ENCODE assay signal across 8 cellular contexts in the genomic region with DNA sequence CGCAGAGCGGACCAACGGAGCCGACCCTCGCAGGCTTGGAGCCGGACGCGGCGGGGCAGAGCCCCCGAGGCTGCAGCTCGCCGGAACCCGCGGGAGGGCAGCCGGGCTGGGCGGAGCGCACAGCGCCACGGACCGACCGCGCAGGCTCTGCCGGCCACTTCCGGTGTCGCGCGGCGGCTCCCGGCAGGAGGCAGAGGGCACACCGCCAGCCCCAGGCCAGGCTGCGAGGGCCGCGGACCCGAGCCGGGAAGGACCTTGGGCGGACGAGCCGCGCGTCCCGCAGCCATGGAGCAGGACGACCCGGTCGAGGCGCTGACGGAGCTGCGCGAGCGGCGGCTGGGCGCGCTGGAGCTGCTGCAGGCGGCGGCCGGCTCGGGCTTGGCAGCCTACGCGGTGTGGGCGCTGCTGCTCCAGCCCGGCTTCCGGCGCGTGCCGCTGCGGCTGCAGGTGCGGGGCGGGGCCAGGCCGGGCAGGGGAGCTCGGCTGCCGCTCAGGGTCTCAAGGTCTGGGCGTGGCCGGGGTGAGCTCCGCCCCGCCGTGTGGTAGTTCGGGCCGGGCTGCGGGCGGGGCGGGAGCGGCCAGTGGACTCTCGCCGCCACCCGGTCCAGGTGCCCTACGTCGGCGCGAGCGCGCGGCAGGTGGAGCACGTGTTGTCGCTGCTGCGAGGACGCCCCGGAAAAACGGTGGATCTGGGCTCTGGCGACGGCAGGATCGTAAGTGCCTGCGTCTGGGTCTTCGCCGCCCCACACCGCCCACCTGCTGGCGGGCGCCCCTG. TPM values are rescaled to one million over a fixed set of nuclear protein-coding genes. Genes with fewer than 3 reads are reported as not detected.
A peak's percentile ranks its signal among the peaks of the same experiment; 100 is the strongest.
DNase-seq lines count a peak whose midpoint lies in the region; ATAC-seq and TF ChIP-seq lines count a peak whose summit lies in the region.

A gene with protein sequence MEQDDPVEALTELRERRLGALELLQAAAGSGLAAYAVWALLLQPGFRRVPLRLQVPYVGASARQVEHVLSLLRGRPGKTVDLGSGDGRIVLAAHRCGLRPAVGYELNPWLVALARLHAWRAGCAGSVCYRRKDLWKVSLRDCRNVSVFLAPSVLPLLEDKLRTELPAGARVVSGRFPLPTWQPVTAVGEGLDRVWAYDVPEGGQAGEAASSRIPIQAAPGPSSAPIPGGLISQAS (plus strand): TSS at position 157 of the 775 bp plus-strand sequence. CDS start 129 bp downstream, at position 286.

- H3K36me3 ChIP-seq in lung (ENCODE audit: control insufficient read depth in 2 of 2, insufficient read depth in 2 of 2, low read length in 2 of 2): no peaks in the 10 kb centered on the region

- peak within 1 kb of the TSS; percentile 85 for H3K4me3 ChIP-seq in lung

- 5 to 8% methylated on average over 65 to 106 of the region's 106 CpGs for WGBS in lung, 2 donors

- H3K4me1 ChIP-seq in lung (ENCODE audit: control insufficient read depth in 2 of 2, insufficient read depth in 2 of 2, low read length in 2 of 2): peaks cover 7 to 17% of the 10 kb centered on the region in 2 donors

- no peaks in the 10 kb centered on the region for H3K9me3 ChIP-seq in lung (ENCODE audit: control insufficient read depth in 2 of 2, insufficient read depth in 1 of 2, low read length in 1 of 2)

- peak within 1 kb of the TSS; percentile 100 for H3K27ac ChIP-seq in C4-2B
- peak within 1 kb of the TSS; percentile 88 to 91 for H3K27ac ChIP-seq in lung (ENCODE audit: low read depth in 1 of 2, low read length in 1 of 2)

- peak; percentile 99 for DNase-seq in GM19238 (ENCODE audit: insufficient read length, low spot score)
- peak; percentile 63 for DNase-seq in NCI-H748 treated with DMSO at 0.1 percent for 48 hours (lab: John Stamatoyannopoulos, UW)
- peak; percentile 34 to 59 for DNase-seq in activated CD8-positive, alpha-beta memory T cell treated with anti-CD3 and anti-CD28 coated beads for 1 hour (ENCODE audit: extremely low read depth in 1 of 2, low read depth in 1 of 2)
- DNase-seq in effector CD8-positive, alpha-beta T cell (lab: John Stamatoyannopoulos, UW): peak; percentile 51
- peak; percentile 75 for DNase-seq in lung (ENCODE audit: low spot score)
- peak; percentile 41 to 70 (median 58) for DNase-seq in stimulated activated CD4-positive, alpha-beta T cell treated with anti-CD3 and anti-CD28 coated beads, TNF-alpha, amount 100 ng/mL, for 48 hours (ENCODE audit: low read depth in 3 of 3)

- TF ChIP-seq CTCF in C4-2B (conservative IDR thresholded peaks at IDR 0.05) (no peak), lung (IDR thresholded peaks at IDR 0.05; ENCODE audit: control extremely low read depth, extremely low read depth) (peak; percentile 2)

- H3K27me3 ChIP-seq in lung (ENCODE audit: control insufficient read depth, insufficient read depth): no peaks in the 10 kb centered on the region

- peak; percentile 33 for ATAC-seq in HG03378 (IDR thresholded peaks at IDR 0.05; ENCODE audit: unreplicated experiment)
- ATAC-seq in lung (ENCODE audit: insufficient read depth, low FRiP score): peak; percentile 81

RNA-seq across cellular contexts. Expression of the gene that starts here (rescaled TPM):
- 10 to 100 TPM in 1 of 2 donors, 1 to 10 TPM in 1; 9.2 to 65.7 TPM for total RNA-seq in lung
- polyA plus RNA-seq in lung: 10 to 100 TPM; 35.5 to 56.3 TPM

Comparison
In these comparisons a context has a peak if more than half of its experiments do, and no peak if none do; other contexts are left out.
1. Peak in every context shown above with its lines: DNase-seq, ATAC-seq, H3K4me3 ChIP-seq and H3K27ac ChIP-seq.
2. DNase-seq: peak in every context shown above with its lines; median percentile 99 in GM19238; 75 in lung; 63 in NCI-H748 treated with DMSO at 0.1 percent for 48 hours; 58 in stimulated activated CD4-positive, alpha-beta T cell treated with anti-CD3 and anti-CD28 coated beads, TNF-alpha, amount 100 ng/mL, for 48 hours; 51 in effector CD8-positive, alpha-beta T cell; 46 in activated CD8-positive, alpha-beta memory T cell treated with anti-CD3 and anti-CD28 coated beads for 1 hour.